41 cellular contexts compared by ENCODE assay signal in genomic region chr18:11664286-11664685, GRCh38. TPM values are rescaled to one million over a fixed set of nuclear protein-coding genes. Genes with fewer than 3 reads are reported as not detected.
"Had no signal": no experiment of that assay in that cellular context is flagged by ENCODE, and none has a peak within 500 bp of the region (broad histone marks: within the 10 kb centered on the region; RNA-seq: fewer than 3 reads in every experiment).

No MANE protein-coding gene starts in this region.

- DNase-seq: activated B cell treated with CpG ODN at 0.5 μM for 24 hours; activated CD4-positive, alpha-beta T cell treated with anti-CD3 and anti-CD28 coated beads for 36 hours; activated CD4-positive, alpha-beta T cell treated with anti-CD3 and anti-CD28 coated beads, Interleukin-2, amount 50 U/mL, for 1 hour; activated CD4-positive, alpha-beta T cell treated with anti-CD3 and anti-CD28 coated beads, Interleukin-2, amount 50 U/mL, for 48 hours; activated CD4-positive, CD25-positive, alpha-beta regulatory T cell treated with anti-CD3 and anti-CD28 coated beads, Interleukin-2, amount 50 U/mL, for 72 hours; activated CD8-positive, alpha-beta memory T cell treated with anti-CD3 and anti-CD28 coated beads for 24 hours; activated CD8-positive, alpha-beta memory T cell treated with anti-CD3 and anti-CD28 coated beads, Interleukin-2, amount 50 U/mL, for 4 hours; activated CD8-positive, alpha-beta T cell treated with anti-CD3 and anti-CD28 coated beads for 36 hours; activated effector memory CD4-positive, alpha-beta T cell treated with Interleukin-2 at 50 U/mL for 16 hours; activated gamma-delta T cell treated with Interleukin-2 at 50 U/mL for 16 hours; activated naive CD4-positive, alpha-beta T cell treated with anti-CD3 and anti-CD28 coated beads, Interleukin-2, amount 50 U/mL, for 16 hours; activated naive CD4-positive, alpha-beta T cell treated with Interleukin-2 at 50 U/mL for 16 hours; activated T-cell treated with anti-CD3 and anti-CD28 coated beads for 4 hours; activated T-cell treated with anti-CD3 and anti-CD28 coated beads, Interleukin-2, amount 50 U/mL, for 24 hours; activated T-cell treated with anti-CD3 and anti-CD28 coated beads, Interleukin-2, amount 50 U/mL, for 72 hours; amniotic stem cell; anterior cingulate cortex; brain microvascular endothelial cell; dorsolateral prefrontal cortex; effector memory CD4-positive, alpha-beta T cell; erythroblast; esophagus squamous epithelium; foreskin melanocyte; T-helper 1 cell; T-helper 17 cell; T1000; WERI-Rb-1 had no signal

- H3K36me3 Mint-ChIP-seq: activated naive CD8-positive, alpha-beta T cell had no signal

- H3K27ac ChIP-seq: brain microvascular endothelial cell, coronary artery, dorsolateral prefrontal cortex, esophagus squamous epithelium, gastroesophageal sphincter, WERI-Rb-1 had no signal

- H3K27ac Mint-ChIP-seq: activated B cell treated with CpG ODN at 0.5 μM for 24 hours; activated CD4-positive, alpha-beta T cell treated with anti-CD3 and anti-CD28 coated beads for 36 hours; activated CD8-positive, alpha-beta T cell treated with anti-CD3 and anti-CD28 coated beads for 36 hours; activated naive CD8-positive, alpha-beta T cell; activated T-cell treated with anti-CD3 and anti-CD28 coated beads, Interleukin-2, amount 50 U/mL, for 24 hours; activated T-cell treated with anti-CD3 and anti-CD28 coated beads, Interleukin-2, amount 50 U/mL, for 72 hours; dendritic cell treated with granulocyte-macrophage colony-stimulating factor and Interleukin-4, amounts not matched to agents 40 ng/mL and 50 ng/mL, for 4 days; T-helper 17 cell; T-helper 2 cell treated with Interferon-gamma antibody and Interleukin-4, amounts not matched to agents 5 μg/mL and 100 μg/mL, for 36 hours had no signal

- H3K27me3 Mint-ChIP-seq: activated T-cell treated with anti-CD3 and anti-CD28 coated beads, Interleukin-2, amount 50 U/mL, for 24 hours had no signal

- H3K9me3 Mint-ChIP-seq: activated B cell treated with CpG ODN at 0.5 μM for 24 hours; activated CD8-positive, alpha-beta T cell treated with anti-CD3 and anti-CD28 coated beads for 36 hours; activated T-cell treated with anti-CD3 and anti-CD28 coated beads, Interleukin-2, amount 50 U/mL, for 24 hours; activated T-cell treated with anti-CD3 and anti-CD28 coated beads, Interleukin-2, amount 50 U/mL, for 72 hours; central memory CD8-positive, alpha-beta T cell; dendritic cell treated with granulocyte-macrophage colony-stimulating factor and Interleukin-4, amounts not matched to agents 40 ng/mL and 50 ng/mL, for 4 days; T-helper 2 cell treated with Interferon-gamma antibody and Interleukin-4, amounts not matched to agents 5 μg/mL and 100 μg/mL, for 36 hours had no signal

- H3K4me1 ChIP-seq: gastroesophageal sphincter had no signal

- H3K9me3 ChIP-seq: esophagus squamous epithelium, gastroesophageal sphincter had no signal

- H3K4me1 Mint-ChIP-seq: activated B cell treated with CpG ODN at 0.5 μM for 24 hours; activated CD4-positive, alpha-beta T cell treated with anti-CD3 and anti-CD28 coated beads for 36 hours; central memory CD8-positive, alpha-beta T cell; T-helper 17 cell had no signal

- H3K4me3 Mint-ChIP-seq: activated B cell treated with CpG ODN at 0.5 μM for 24 hours; activated CD4-positive, alpha-beta T cell treated with anti-CD3 and anti-CD28 coated beads for 36 hours; activated CD8-positive, alpha-beta T cell treated with anti-CD3 and anti-CD28 coated beads for 36 hours; activated naive CD8-positive, alpha-beta T cell; activated T-cell treated with anti-CD3 and anti-CD28 coated beads, Interleukin-2, amount 50 U/mL, for 24 hours; activated T-cell treated with anti-CD3 and anti-CD28 coated beads, Interleukin-2, amount 50 U/mL, for 72 hours; central memory CD8-positive, alpha-beta T cell; dendritic cell treated with granulocyte-macrophage colony-stimulating factor and Interleukin-4, amounts not matched to agents 40 ng/mL and 50 ng/mL, for 4 days; T-helper 17 cell; T-helper 2 cell treated with Interferon-gamma antibody and Interleukin-4, amounts not matched to agents 5 μg/mL and 100 μg/mL, for 36 hours had no signal

- ATAC-seq: activated CD4-positive, alpha-beta T cell treated with anti-CD3 and anti-CD28 coated beads for 36 hours; activated CD8-positive, alpha-beta T cell treated with anti-CD3 and anti-CD28 coated beads for 36 hours; activated T-cell treated with anti-CD3 and anti-CD28 coated beads, Interleukin-2, amount 50 U/mL, for 72 hours; gastroesophageal sphincter; T-helper 17 cell had no signal

- H3K4me3 ChIP-seq: coronary artery, dorsolateral prefrontal cortex, esophagus squamous epithelium, gastroesophageal sphincter had no signal

- H3K36me3 ChIP-seq: brain microvascular endothelial cell, esophagus squamous epithelium, gastroesophageal sphincter, WERI-Rb-1 had no signal

RNA-seq across cellular contexts. Expression of gene GNAL, which starts 24.8 kb away (rescaled TPM):
- total RNA-seq: activated B cell treated with CpG ODN at 0.5 μM for 24 hours had no signal

RNA-seq across cellular contexts. Expression of gene SLC35G4, which starts 54.9 kb away (rescaled TPM):
- total RNA-seq: activated B cell treated with CpG ODN at 0.5 μM for 24 hours; activated CD4-positive, alpha-beta T cell treated with anti-CD3 and anti-CD28 coated beads for 36 hours; activated CD8-positive, alpha-beta T cell treated with anti-CD3 and anti-CD28 coated beads for 36 hours; activated T-cell treated with anti-CD3 and anti-CD28 coated beads, Interleukin-2, amount 50 U/mL, for 72 hours; astrocyte; bronchial epithelial cell; cardiac septum; cerebellum; dorsolateral prefrontal cortex; esophagus squamous epithelium; fibroblast of lung; fibroblast of villous mesenchyme; gastroesophageal sphincter; glomerular endothelial cell; T-helper 17 cell had no signal
- polyA plus RNA-seq: adipose tissue, fibroblast of lung had no signal
